Comparison of ENCODE assay signal across 8 cellular contexts in the genomic region with DNA sequence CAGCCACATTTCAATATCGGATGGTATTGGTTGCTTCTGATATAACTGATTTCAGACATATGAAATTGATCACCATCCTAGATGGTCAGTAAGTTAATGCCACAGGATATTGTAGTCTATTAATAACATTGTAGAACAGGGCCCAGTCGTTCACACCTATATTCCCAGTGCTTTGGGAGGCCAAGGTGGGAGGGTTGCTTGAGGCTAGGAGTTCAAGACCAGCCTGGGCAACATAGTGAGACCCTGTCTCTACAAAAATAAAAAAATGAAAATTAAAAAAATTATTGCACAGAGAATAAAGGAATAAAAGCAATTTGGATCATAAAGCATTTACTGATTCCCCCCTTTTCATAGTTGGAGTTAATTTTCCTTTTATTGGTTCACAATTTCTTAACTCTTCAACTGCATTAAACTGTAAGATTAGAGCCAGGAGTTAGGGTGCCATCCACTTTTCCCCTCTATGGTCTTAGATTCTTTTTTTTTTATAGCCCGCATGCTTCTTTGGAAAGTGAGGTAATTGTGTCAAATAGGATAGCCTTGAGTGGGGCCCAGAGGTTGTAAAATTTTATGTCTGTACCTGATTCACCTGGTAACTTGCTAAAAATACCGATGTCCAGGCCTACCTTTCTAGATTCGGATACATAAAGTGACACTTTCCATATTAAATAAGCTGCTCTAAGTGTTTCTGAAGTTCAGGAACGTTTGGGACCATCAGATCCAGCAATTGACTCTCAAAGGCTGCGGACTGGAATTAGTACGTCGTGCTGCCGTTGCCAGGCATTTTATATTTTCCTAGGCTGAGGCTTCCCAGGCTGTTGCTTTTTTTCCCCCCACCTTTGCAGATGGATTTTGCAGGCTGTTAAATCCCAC. TPM values are rescaled to one million over a fixed set of nuclear protein-coding genes. Genes with fewer than 3 reads are reported as not detected.
DNase-seq lines count a peak whose midpoint lies in the region; ATAC-seq, FAIRE-seq and TF ChIP-seq lines count a peak whose summit lies in the region.

No MANE protein-coding gene starts in this region.

- POLR2A ChIA-PET in activated CD4-positive, alpha-beta T cell treated with anti-CD3 and anti-CD28 coated beads for 36 hours (lab: Charles Lee), result interaction anchor here (1.2 to 1.5 kb wide), 2 partner anchors 14 to 26 kb away, joined by 3 to 19 read pairs; a partner anchor contains a TSS

- ATAC-seq in activated CD4-positive, alpha-beta T cell treated with anti-CD3 and anti-CD28 coated beads for 36 hours, result no peak
- no peak for ATAC-seq in activated naive CD4-positive, alpha-beta T cell treated with anti-CD3 and anti-CD28 coated beads, Interleukin-2, amount 50 U/mL, for 72 hours
- ATAC-seq in omental fat pad (ENCODE audit: low FRiP score), result no peak

- peak overlapping the region; percentile 59 to 99 (median 86) for H3K4me3 ChIP-seq in keratinocyte (ENCODE audit: control insufficient read depth in 2 of 3, extremely low read depth in 1 of 3, insufficient read depth in 2 of 3, low read depth in 1 of 3, low read length in 3 of 3)
- H3K4me3 ChIP-seq in suprapubic skin, result peak overlapping the region; percentile 81

- intact Hi-C loops in activated CD4-positive, alpha-beta T cell treated with anti-CD3 and anti-CD28 coated beads for 36 hours (cut with DNase I, micrococcal nuclease), result loop anchor here (1.0 to 5.0 kb wide), 8 partner anchors 24 to 1059 kb away; a partner anchor contains a TSS

- peak overlapping the region; percentile 90 for H2AFZ ChIP-seq in keratinocyte (ENCODE audit: control insufficient read depth, low read length)

- peaks cover 6% of the 10 kb centered on the region for H3K36me3 Mint-ChIP-seq in activated CD4-positive, alpha-beta T cell treated with anti-CD3 and anti-CD28 coated beads for 36 hours (ENCODE audit: low read depth)
- peaks cover 0 to 12% of the 10 kb centered on the region in 2 donors for H3K36me3 Mint-ChIP-seq in activated naive CD4-positive, alpha-beta T cell treated with anti-CD3 and anti-CD28 coated beads, Interleukin-2, amount 50 U/mL, for 72 hours

- H3K9me1 ChIP-seq in keratinocyte (ENCODE audit: control insufficient read depth, extremely low read depth, insufficient read depth, low read length), result no peaks in the 10 kb centered on the region

- no peaks in the 10 kb centered on the region for H3K9me3 ChIP-seq in keratinocyte (ENCODE audit: control insufficient read depth, low read depth, low read length)
- no peaks in the 10 kb centered on the region for H3K9me3 ChIP-seq in suprapubic skin

- H3K27ac Mint-ChIP-seq in activated CD4-positive, alpha-beta T cell treated with anti-CD3 and anti-CD28 coated beads for 36 hours, result peak overlapping the region; percentile 95
- H3K27ac Mint-ChIP-seq in activated naive CD4-positive, alpha-beta T cell treated with anti-CD3 and anti-CD28 coated beads, Interleukin-2, amount 50 U/mL, for 72 hours, result peak overlapping the region; percentile 96 to 99

- no peak for TF ChIP-seq POLR2A in suprapubic skin (IDR thresholded peaks at IDR 0.05)

- FAIRE-seq in keratinocyte (lab: Jason Lieb, UNC), result no peak

- no peaks in the 10 kb centered on the region for H3K9me3 Mint-ChIP-seq in activated CD4-positive, alpha-beta T cell treated with anti-CD3 and anti-CD28 coated beads for 36 hours (ENCODE audit: low read depth)
- no peaks in the 10 kb centered on the region for H3K9me3 Mint-ChIP-seq in activated naive CD4-positive, alpha-beta T cell treated with anti-CD3 and anti-CD28 coated beads, Interleukin-2, amount 50 U/mL, for 72 hours

- CTCF ChIA-PET in activated CD4-positive, alpha-beta T cell treated with anti-CD3 and anti-CD28 coated beads for 36 hours (lab: Charles Lee), result interaction anchor here (0.6 to 1.7 kb wide), 5 partner anchors 14 to 577 kb away, joined by 3 to 8 read pairs (median 7); a partner anchor contains a TSS

- WGBS in suprapubic skin, result 22% methylated on average over 10 of the region's 10 CpGs

- H3K27me3 Mint-ChIP-seq in activated CD4-positive, alpha-beta T cell treated with anti-CD3 and anti-CD28 coated beads for 36 hours, result no peaks in the 10 kb centered on the region

- H3K4me1 Mint-ChIP-seq in activated CD4-positive, alpha-beta T cell treated with anti-CD3 and anti-CD28 coated beads for 36 hours, result peaks cover 29% of the 10 kb centered on the region

- H3K4me2 ChIP-seq in keratinocyte (ENCODE audit: control insufficient read depth, extremely low read depth, insufficient read depth, low read depth, low read length), result peak overlapping the region; percentile 99

- dilution Hi-C loops in keratinocyte (cut with MboI; ENCODE audit: extremely low pct_ligation_motif_present, low sequenced_read_pairs), result no loop called here

- H4K20me1 ChIP-seq in keratinocyte (ENCODE audit: control insufficient read depth, extremely low read depth, insufficient read depth, low read length), result no peaks in the 10 kb centered on the region

- no peak for TF ChIP-seq CTCF in keratinocyte (optimal IDR thresholded peaks at IDR 0.05 in 1 of 3, IDR thresholded peaks at IDR 0.05 in 1 of 3, conservative IDR thresholded peaks at IDR 0.05 in 1 of 3; ENCODE audit: extremely low read depth in 1 of 3, insufficient read depth in 2 of 3, low read length in 3 of 3)
- no peak for TF ChIP-seq CTCF in suprapubic skin (IDR thresholded peaks at IDR 0.05)
- TF ChIP-seq CTCF in omental fat pad (IDR thresholded peaks at IDR 0.05), result no peak

- no peak for DNase-seq in activated CD4-positive, alpha-beta T cell treated with anti-CD3 and anti-CD28 coated beads for 36 hours
- no peak for DNase-seq in activated CD4-positive, alpha-beta T cell treated with anti-CD3 and anti-CD28 coated beads, Interleukin-2, amount 50 U/mL, for 4 hours
- DNase-seq in activated naive CD4-positive, alpha-beta T cell treated with anti-CD3 and anti-CD28 coated beads, Interleukin-2, amount 50 U/mL, for 72 hours (ENCODE audit: low spot score in 2 of 2), result no peak
- DNase-seq in keratinocyte (ENCODE audit: low read depth, low spot score) (no peak), suprapubic skin (ENCODE audit: low spot score in 2 of 2) (no peak), omental fat pad (ENCODE audit: low spot score) (no peak), germinal center (ENCODE audit: low spot score) (no peak), iPS-NIHi7 (ENCODE audit: extremely low spot score) (no peak)

- H3K27me3 ChIP-seq in keratinocyte (ENCODE audit: control insufficient read depth, extremely low read depth, insufficient read depth, low read length) (no peaks in the 10 kb centered on the region), suprapubic skin (no peaks in the 10 kb centered on the region)

- peak overlapping the region; percentile 89 for H3K4me3 Mint-ChIP-seq in activated CD4-positive, alpha-beta T cell treated with anti-CD3 and anti-CD28 coated beads for 36 hours

- peak overlapping the region; percentile 99 for H3K9ac ChIP-seq in keratinocyte (ENCODE audit: control insufficient read depth, extremely low read depth, insufficient read depth, low read length)

- peaks cover 40% of the 10 kb centered on the region for H3K79me2 ChIP-seq in keratinocyte (ENCODE audit: control insufficient read depth, insufficient read depth, low read length)

- TF ChIP-seq EP300 in suprapubic skin (IDR thresholded peaks at IDR 0.05), result no peak

- H3K36me3 ChIP-seq in keratinocyte (ENCODE audit: control insufficient read depth in 2 of 2, extremely low read depth in 1 of 2, insufficient read depth in 2 of 2, low read length in 2 of 2), result no peaks in the 10 kb centered on the region
- H3K36me3 ChIP-seq in suprapubic skin, result no peaks in the 10 kb centered on the region

- H3K27ac ChIP-seq in keratinocyte (ENCODE audit: control insufficient read depth, insufficient read depth, low read length), result peak overlapping the region; percentile 98
- H3K27ac ChIP-seq in suprapubic skin, result peak overlapping the region; percentile 94

- peaks cover 25% of the 10 kb centered on the region for H3K4me1 ChIP-seq in keratinocyte (ENCODE audit: control insufficient read depth, extremely low read depth, insufficient read depth, low read length)
- peaks cover 33% of the 10 kb centered on the region for H3K4me1 ChIP-seq in suprapubic skin

RNA-seq across cellular contexts. Expression of a gene that starts 24.7 kb away (rescaled TPM):
- total RNA-seq in activated CD4-positive, alpha-beta T cell treated with anti-CD3 and anti-CD28 coated beads for 36 hours, result 10 to 100 TPM; 53.7 to 55.0 TPM
- total RNA-seq in activated naive CD4-positive, alpha-beta T cell treated with anti-CD3 and anti-CD28 coated beads, Interleukin-2, amount 50 U/mL, for 72 hours, result 10 to 100 TPM; 52.0 to 53.3 TPM
- 73.0 to 139 TPM (median 92.6 TPM) in 3 replicates for polyA plus RNA-seq in keratinocyte
- polyA plus RNA-seq in keratinocyte (2011; ENCODE audit: low read depth), result 54.7 TPM
- polyA plus RNA-seq in keratinocyte (2011; cell fraction: cytosol; rRNA removed), result 66.4 and 127 TPM in 2 replicates
- 54.4 and 63.4 TPM in 2 replicates for polyA plus RNA-seq in keratinocyte (2011; cell fraction: nucleus; rRNA removed)
- 58.0 and 90.5 TPM in 2 replicates for polyA plus RNA-seq in keratinocyte (2012; ENCODE audit: low replicate concordance)
- 12.8 to 83.9 TPM (median 38.5 TPM) in 3 replicates for polyA minus RNA-seq in keratinocyte
- polyA minus RNA-seq in keratinocyte (2011; cell fraction: cytosol; rRNA and poly(A)+ RNA removed), result 43.5 TPM
- polyA minus RNA-seq in keratinocyte (2011; cell fraction: nucleus; rRNA and poly(A)+ RNA removed), result 34.0 and 74.5 TPM in 2 replicates
- 10 to 100 TPM; 33.0 to 57.3 (median 48.0) TPM for total RNA-seq in suprapubic skin
- 10 to 100 TPM; 19.4 to 23.3 (median 22.0) TPM for total RNA-seq in omental fat pad

RNA-seq across cellular contexts. Expression of a gene that starts 25.1 kb away (rescaled TPM):
- 10 to 100 TPM; 41.9 to 42.0 TPM for total RNA-seq in activated CD4-positive, alpha-beta T cell treated with anti-CD3 and anti-CD28 coated beads for 36 hours
- total RNA-seq in activated naive CD4-positive, alpha-beta T cell treated with anti-CD3 and anti-CD28 coated beads, Interleukin-2, amount 50 U/mL, for 72 hours, result 10 to 100 TPM; 29.7 to 39.7 TPM
- polyA plus RNA-seq in keratinocyte, result 37.1 to 53.5 TPM (median 44.1 TPM) in 3 replicates
- 17.4 TPM for polyA plus RNA-seq in keratinocyte (2011; ENCODE audit: low read depth)
- 26.7 and 58.2 TPM in 2 replicates for polyA plus RNA-seq in keratinocyte (2011; cell fraction: cytosol; rRNA removed)
- polyA plus RNA-seq in keratinocyte (2011; cell fraction: nucleus; rRNA removed), result 46.9 and 58.5 TPM in 2 replicates
- 18.9 and 25.8 TPM in 2 replicates for polyA plus RNA-seq in keratinocyte (2012; ENCODE audit: low replicate concordance)
- polyA minus RNA-seq in keratinocyte, result 16.7 to 59.7 TPM (median 35.2 TPM) in 3 replicates
- polyA minus RNA-seq in keratinocyte (2011; cell fraction: cytosol; rRNA and poly(A)+ RNA removed), result 33.6 TPM
- polyA minus RNA-seq in keratinocyte (2011; cell fraction: nucleus; rRNA and poly(A)+ RNA removed), result 24.9 and 45.7 TPM in 2 replicates
- total RNA-seq in suprapubic skin, result 10 to 100 TPM; 19.7 to 24.7 (median 21.1) TPM
- total RNA-seq in omental fat pad, result 10 to 100 TPM; 23.8 to 33.6 (median 26.5) TPM
